In the genomic region with DNA sequence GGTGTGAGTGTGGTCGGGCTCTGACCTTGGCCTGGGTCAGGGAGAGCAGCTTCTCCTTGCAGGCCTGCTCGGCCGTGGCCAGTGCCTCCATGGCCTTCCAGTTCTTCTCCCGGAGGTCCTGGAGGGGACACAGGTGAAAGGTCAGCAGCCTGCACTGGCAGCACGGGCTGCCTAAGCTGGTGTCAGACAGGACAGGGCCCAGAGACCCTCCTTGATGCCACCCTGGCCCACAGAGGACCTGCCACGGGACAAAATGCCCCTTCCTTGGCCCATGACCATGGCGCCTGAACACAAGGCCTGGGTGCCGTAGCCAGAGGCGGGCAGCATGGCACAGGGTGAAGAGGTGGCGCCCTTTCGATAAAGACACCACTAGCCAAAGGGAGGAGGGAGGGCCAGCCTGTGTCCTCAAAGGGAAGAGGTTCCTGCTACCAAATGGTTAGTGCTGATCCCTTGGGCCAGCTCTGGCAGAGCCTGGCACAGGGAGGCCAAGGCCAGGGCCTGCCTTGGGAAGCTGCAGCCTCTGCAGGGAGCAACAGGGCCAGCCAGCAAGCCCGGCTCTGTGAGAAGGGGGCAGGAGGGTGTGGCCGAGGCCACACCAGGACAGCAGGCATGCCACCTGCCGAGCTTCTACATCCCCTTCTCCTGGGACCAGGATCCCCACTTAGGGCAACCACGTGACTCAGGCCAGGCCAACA, we compare ENCODE assay signal across 21 cellular contexts. TPM values are rescaled to one million over a fixed set of nuclear protein-coding genes. Genes with fewer than 3 reads are reported as not detected.
A peak's percentile ranks its signal among the peaks of the same experiment; 100 is the strongest.
DNase-seq lines count a peak whose midpoint lies in the region; ATAC-seq and TF ChIP-seq lines count a peak whose summit lies in the region.
"Had no signal": no experiment of that assay in that cellular context is flagged by ENCODE, and none has a peak within 500 bp of the region (broad histone marks: within the 10 kb centered on the region; RNA-seq: fewer than 3 reads in every experiment).

No MANE protein-coding gene starts in this region.

- peak; percentile 10 for DNase-seq in NCI-H82 (lab: John Stamatoyannopoulos, UW)
- no peak for DNase-seq in NCI-H82 treated with DMSO at 0.1 percent for 48 hours (lab: John Stamatoyannopoulos, UW; ENCODE audit: unreplicated experiment)
- DNase-seq in Panc1 (ENCODE audit: low read depth, low spot score): no peak
- DNase-seq in left colon: peak; percentile 3 to 22
- peak; percentile 54 for DNase-seq in sigmoid colon
- DNase-seq: Calu3; dermis blood vessel endothelial cell; hippocampal formation; Kasumi-1; NCI-H1048; NCI-H2081 treated with DMSO at 0.1 percent for 48 hours; NCI-H510A; stimulated activated CD4-positive, alpha-beta T cell treated with anti-CD3 and anti-CD28 coated beads, Interleukin-15, amount 100 ng/mL, for 24 hours had no signal

- POLR2A ChIA-PET in Panc1 (lab: Charles Lee): no interaction called here

- CTCF ChIA-PET in Panc1 (lab: Charles Lee): no interaction called here

- H3K4me3 ChIP-seq in Panc1 (ENCODE audit: low read depth in 2 of 2, low read length in 2 of 2): no peak overlapping the region
- no peak overlapping the region for H3K4me3 ChIP-seq in sigmoid colon
- H3K4me3 ChIP-seq: GM23338, thyroid gland had no signal

- in situ Hi-C loops in Panc1 (cut with HindIII; ENCODE audit: low pct_unique_long_range_greater_than_20kb, low sequenced_read_pairs): no loop called here

- H3K27ac ChIP-seq in Panc1 (ENCODE audit: low read length): no peak overlapping the region
- no peak overlapping the region for H3K27ac ChIP-seq in sigmoid colon
- H3K27ac ChIP-seq: 22Rv1, thyroid gland, VCaP had no signal

- H3K4me1 ChIP-seq in Panc1 (ENCODE audit: control insufficient read depth, insufficient read depth, low read length) (no peaks in the 10 kb centered on the region), sigmoid colon (no peaks in the 10 kb centered on the region)
- H3K4me1 ChIP-seq: thyroid gland had no signal

- WGBS in sigmoid colon, 2 donors: 83 to 91% methylated on average over 15 of the region's 15 CpGs

- no TSS peak for BruUV-seq in Panc1 (replicated peaks; lab: Mats Ljungman, UMichigan)

- TF ChIP-seq CTCF in Panc1 (IDR thresholded peaks at IDR 0.05): no peak
- TF ChIP-seq CTCF in sigmoid colon (IDR thresholded peaks at IDR 0.05): no peak

- no peak for TF ChIP-seq EP300 in sigmoid colon (IDR thresholded peaks at IDR 0.05)

- H3K9me3 ChIP-seq in Panc1 (ENCODE audit: control insufficient read depth, insufficient read depth, low read depth, low read length) (no peaks in the 10 kb centered on the region), sigmoid colon (no peaks in the 10 kb centered on the region)
- H3K9me3 ChIP-seq: thyroid gland had no signal

- no peak for TF ChIP-seq POLR2A in sigmoid colon (IDR thresholded peaks at IDR 0.05)

- peak; percentile 17; the same call in 1 of the 2 replicates for ATAC-seq in Panc1
- no peak for ATAC-seq in left colon
- ATAC-seq in HG02938 (IDR thresholded peaks at IDR 0.05; ENCODE audit: unreplicated experiment): no peak
- no peak for ATAC-seq in GM18909 (IDR thresholded peaks at IDR 0.05; ENCODE audit: poor library complexity, unreplicated experiment)
- ATAC-seq in GM21723 (IDR thresholded peaks at IDR 0.05; ENCODE audit: unreplicated experiment): no peak
- ATAC-seq: GM23338, T-helper 17 cell had no signal

- H3K36me3 ChIP-seq in Panc1 (ENCODE audit: control insufficient read depth, insufficient read depth, low read length) (no peaks in the 10 kb centered on the region; the same call in none of the 2 replicates), sigmoid colon (peaks cover 7 to 92% (median 60%) of the 10 kb centered on the region in 4 donors)

- H3K27me3 ChIP-seq in Panc1 (ENCODE audit: control insufficient read depth, insufficient read depth, low read length) (no peaks in the 10 kb centered on the region), sigmoid colon (no peaks in the 10 kb centered on the region)
- H3K27me3 ChIP-seq: thyroid gland had no signal

- intact Hi-C loops in Panc1 (cut with micrococcal nuclease; ENCODE audit: unreplicated experiment): no loop called here
- intact Hi-C loops in left colon (cut with DNase I, micrococcal nuclease): no loop called here
- intact Hi-C loops in sigmoid colon (cut with DNase I): no loop called here

RNA-seq across cellular contexts. Expression of gene DSTN, which starts 54.8 kb away (rescaled TPM):
- total RNA-seq in Panc1 (2021; ENCODE audit: unreplicated experiment) (412 TPM), left colon (100 to 1,000 TPM; 266 to 374 TPM), sigmoid colon (1,000 to 10,000 TPM; 1,872 to 2,237 (median 1,948) TPM)
- polyA plus RNA-seq in Panc1 (2012; ENCODE audit: insufficient read length): 381 TPM
- 100 to 1,000 TPM; 429 to 672 (median 586) TPM for polyA plus RNA-seq in sigmoid colon

RNA-seq across cellular contexts. Expression of gene RRBP1, which starts 57.3 kb away (rescaled TPM):
- total RNA-seq in Panc1 (2021; ENCODE audit: unreplicated experiment) (152 TPM), left colon (100 to 1,000 TPM; 357 to 460 TPM), sigmoid colon (10 to 100 TPM; 30.1 to 69.2 (median 38.8) TPM)
- 153 TPM for polyA plus RNA-seq in Panc1 (2012; ENCODE audit: insufficient read length)
- 100 to 1,000 TPM in 1 of 3 donors, 10 to 100 TPM in 2; 24.6 to 245 (median 31.4) TPM for polyA plus RNA-seq in sigmoid colon

Comparison
In these comparisons a context has a peak if more than half of its experiments do, and no peak if none do; other contexts are left out.
1. DNase-seq: peak in NCI-H82 (single experiment), left colon (2 of 2) and sigmoid colon (single experiment); none in NCI-H82 treated with DMSO at 0.1 percent for 48 hours (single experiment) and Panc1 (single experiment).